1 cellular context compared by ENCODE assay signal in genomic region chr14:61706096-61706690, GRCh38.
TF ChIP-seq lines count a peak whose summit lies in the region.

No MANE protein-coding gene starts in this region.

TF ChIP-seq in IMR-90, 13 proteins besides CTCF, POLR2A, EP300 and RAD21:
- TF ChIP-seq MAFK (IDR thresholded peaks at IDR 0.05; ENCODE audit: low read depth, low read length) (no peak), USF2 (IDR thresholded peaks at IDR 0.05; ENCODE audit: low read depth, low read length) (no peak), FOS (IDR thresholded peaks at IDR 0.05; ENCODE audit: low read depth, low read length) (no peak), CEBPB (IDR thresholded peaks at IDR 0.05; ENCODE audit: low read depth, low read length) (peak; percentile 52; the same call in 1 of the 2 replicates), CHD1 (IDR thresholded peaks at IDR 0.05; ENCODE audit: low read depth, low read length) (no peak), SMC3 (IDR thresholded peaks at IDR 0.05; ENCODE audit: low read depth, low read length) (no peak)
